Comparison of ENCODE assay signal across 26 cellular contexts in genomic region chr12:56242986-56243385, GRCh38. TPM values are rescaled to one million over a fixed set of nuclear protein-coding genes. Genes with fewer than 3 reads are reported as not detected.
DNase-seq lines count a peak whose midpoint lies in the region; ATAC-seq and TF ChIP-seq lines count a peak whose summit lies in the region.
"Had no signal": no experiment of that assay in that cellular context is flagged by ENCODE, and none has a peak within 500 bp of the region (broad histone marks: within the 10 kb centered on the region; RNA-seq: fewer than 3 reads in every experiment).

No MANE protein-coding gene starts in this region.

- no peaks in the 10 kb centered on the region for H3K4me1 Mint-ChIP-seq in activated T-helper 17 cell treated with anti-CD3 and anti-CD28 coated beads, Interleukin-2, amount 50 U/mL, for 72 hours
- H3K4me1 Mint-ChIP-seq: CD4-positive, alpha-beta memory T cell had no signal

- H3K27ac ChIP-seq in KMS-11: no peak overlapping the region
- no peak overlapping the region for H3K27ac ChIP-seq in mesenchymal stem cell (ENCODE audit: low read length, poor library complexity, severe bottlenecking)

- H3K9ac ChIP-seq in KMS-11: no peak overlapping the region
- H3K9ac ChIP-seq in mesenchymal stem cell (ENCODE audit: low read length): peak overlapping the region; percentile 40

- H3K4me3 ChIP-seq in KMS-11 (IDR thresholded peaks at IDR 0.05; ENCODE audit: insufficient read depth, low read depth, low read length): no peak overlapping the region
- no peak overlapping the region for H3K4me3 ChIP-seq in mesenchymal stem cell (ENCODE audit: insufficient read depth in 1 of 2, low read depth in 1 of 2, low read length in 2 of 2)
- H3K4me3 ChIP-seq: A549, HAP-1 had no signal

- H3K27ac Mint-ChIP-seq in activated T-helper 17 cell treated with anti-CD3 and anti-CD28 coated beads, Interleukin-2, amount 50 U/mL, for 72 hours: peak overlapping the region; percentile 38

- no peak overlapping the region for H3K23ac ChIP-seq in mesenchymal stem cell (ENCODE audit: low read length in 2 of 2)

- no peak overlapping the region for H3K4me3 Mint-ChIP-seq in activated T-helper 17 cell treated with anti-CD3 and anti-CD28 coated beads, Interleukin-2, amount 50 U/mL, for 72 hours
- H3K4me3 Mint-ChIP-seq: CD4-positive, alpha-beta memory T cell; HFFc6 had no signal

- peak overlapping the region; percentile 38; the same call in 1 of the 2 replicates for H3K4me2 ChIP-seq in KMS-11
- H3K4me2 ChIP-seq in mesenchymal stem cell (ENCODE audit: low read length, poor library complexity, severe bottlenecking): no peak overlapping the region
- H3K4me2 ChIP-seq: A549 had no signal

- H3K36me3 ChIP-seq in KMS-11 (ENCODE audit: insufficient read depth) (peaks cover 9% of the 10 kb centered on the region), mesenchymal stem cell (ENCODE audit: control insufficient read depth in 1 of 2, insufficient read depth in 2 of 2, low read depth in 1 of 2, low read length in 2 of 2) (peaks cover 88 to 92% of the 10 kb centered on the region in 2 experiments)

- H3K14ac ChIP-seq in mesenchymal stem cell (ENCODE audit: low read length in 2 of 2): no peak overlapping the region

- no peaks in the 10 kb centered on the region for H3K9me3 ChIP-seq in mesenchymal stem cell (ENCODE audit: control insufficient read depth, low read length)
- H3K9me3 ChIP-seq: A549, HAP-1 had no signal

- no peak for TF ChIP-seq CTCF in KMS-11 (conservative IDR thresholded peaks at IDR 0.05; ENCODE audit: low read depth, low read length)

- no peaks in the 10 kb centered on the region for H3K27me3 Mint-ChIP-seq in activated T-helper 17 cell treated with anti-CD3 and anti-CD28 coated beads, Interleukin-2, amount 50 U/mL, for 72 hours
- H3K27me3 Mint-ChIP-seq: CD4-positive, alpha-beta memory T cell had no signal

- ATAC-seq in activated T-helper 17 cell treated with anti-CD3 and anti-CD28 coated beads, Interleukin-2, amount 50 U/mL, for 72 hours (replicated peaks): no peak
- no peak for ATAC-seq in HG03159 (IDR thresholded peaks at IDR 0.05; ENCODE audit: unreplicated experiment)

- H4K20me1 ChIP-seq in KMS-11 (ENCODE audit: insufficient read depth): no peaks in the 10 kb centered on the region

- H4K91ac ChIP-seq in mesenchymal stem cell (ENCODE audit: low read length): no peak overlapping the region

- H2BK5ac ChIP-seq in mesenchymal stem cell (ENCODE audit: low read depth, low read length, poor library complexity, severe bottlenecking): no peak overlapping the region

- DNase-seq in mesenchymal stem cell: no peak
- DNase-seq in central memory CD4-positive, alpha-beta T cell: no peak
- DNase-seq: AML-193; C1 segment of cervical spinal cord; CD4-positive, alpha-beta memory T cell; COR-L47; DMS53; GOT3; HFFc6; KG1; NCI-H1092 treated with DMSO at 0.1 percent for 48 hours; NCI-H1436; NCI-H187; NCI-H2081 treated with DMSO at 0.1 percent for 48 hours; NCI-H2171; NCI-H226; NCI-H510A; NCI-H69; RPMI8226; SHP77 treated with DMSO at 0.1 percent for 48 hours had no signal

- H4K8ac ChIP-seq in mesenchymal stem cell (ENCODE audit: low read length): no peak overlapping the region

- no peak overlapping the region for H3K4ac ChIP-seq in mesenchymal stem cell (ENCODE audit: low read depth in 1 of 2, low read length in 2 of 2)

- H3K79me2 ChIP-seq in KMS-11 (ENCODE audit: insufficient read depth, low read depth): no peaks in the 10 kb centered on the region

- H3K27me3 ChIP-seq in KMS-11 (ENCODE audit: insufficient read depth, low read depth): no peaks in the 10 kb centered on the region
- no peaks in the 10 kb centered on the region for H3K27me3 ChIP-seq in mesenchymal stem cell (ENCODE audit: control insufficient read depth in 1 of 2, insufficient read depth in 1 of 2, low read length in 2 of 2)

- 96% methylated on average over 11 of the region's 13 CpGs for WGBS in mesenchymal stem cell

- H3K18ac ChIP-seq in mesenchymal stem cell (ENCODE audit: low read depth in 1 of 2, low read length in 2 of 2): peak overlapping the region in 1 of 2 experiments; percentile 55

- H3K4me1 ChIP-seq in KMS-11 (ENCODE audit: low read depth, poor library complexity, severe bottlenecking) (peaks cover 27% of the 10 kb centered on the region), mesenchymal stem cell (ENCODE audit: control insufficient read depth, insufficient read depth, low read depth, low read length) (peaks cover 12% of the 10 kb centered on the region)
- H3K4me1 ChIP-seq: HAP-1 had no signal

- no peak overlapping the region for H2BK15ac ChIP-seq in mesenchymal stem cell (ENCODE audit: low read depth, poor library complexity, severe bottlenecking)

- peaks cover 59% of the 10 kb centered on the region for H3K79me1 ChIP-seq in mesenchymal stem cell (replicated peaks; ENCODE audit: low read length, poor library complexity, severe bottlenecking)

- no peak overlapping the region for H2BK120ac ChIP-seq in mesenchymal stem cell (ENCODE audit: low read depth, low read length)

- H2AK5ac ChIP-seq in mesenchymal stem cell (ENCODE audit: low read length, severe bottlenecking): no peak overlapping the region

- H2AFZ ChIP-seq in KMS-11 (ENCODE audit: low read depth) (no peak overlapping the region), mesenchymal stem cell (ENCODE audit: low read depth, low read length) (no peak overlapping the region)

- peaks cover 71% of the 10 kb centered on the region for H3K36me3 Mint-ChIP-seq in activated T-helper 17 cell treated with anti-CD3 and anti-CD28 coated beads, Interleukin-2, amount 50 U/mL, for 72 hours (ENCODE audit: low read depth)

- no peaks in the 10 kb centered on the region for H3K9me3 Mint-ChIP-seq in activated T-helper 17 cell treated with anti-CD3 and anti-CD28 coated beads, Interleukin-2, amount 50 U/mL, for 72 hours
- H3K9me3 Mint-ChIP-seq: HFFc6 had no signal

- H2BK12ac ChIP-seq in mesenchymal stem cell (ENCODE audit: low read length in 2 of 2): no peak overlapping the region

RNA-seq across cellular contexts. Expression of gene SLC39A5, which starts 13.1 kb away (rescaled TPM):
- under 1 TPM in 1 of 2 donors, not detected in 1; 0.41 TPM for total RNA-seq in activated T-helper 17 cell treated with anti-CD3 and anti-CD28 coated beads, Interleukin-2, amount 50 U/mL, for 72 hours
- polyA plus RNA-seq in mesenchymal stem cell (2013, experiment 1 of 2): 0.10 TPM
- polyA plus RNA-seq in mesenchymal stem cell (2013, experiment 2 of 2): not detected
- total RNA-seq: G401 had no signal
- polyA plus RNA-seq: CD4-positive, alpha-beta memory T cell had no signal

RNA-seq across cellular contexts. Expression of gene ANKRD52, which starts 15.2 kb away (rescaled TPM):
- 10 to 100 TPM; 31.1 to 43.0 TPM for total RNA-seq in activated T-helper 17 cell treated with anti-CD3 and anti-CD28 coated beads, Interleukin-2, amount 50 U/mL, for 72 hours
- polyA plus RNA-seq in mesenchymal stem cell (2013, experiment 1 of 2): 26.4 TPM
- 25.2 TPM for polyA plus RNA-seq in mesenchymal stem cell (2013, experiment 2 of 2)

RNA-seq across cellular contexts. Expression of gene NABP2, which starts 18.8 kb away (rescaled TPM):
- 10 to 100 TPM; 61.0 to 96.6 TPM for total RNA-seq in activated T-helper 17 cell treated with anti-CD3 and anti-CD28 coated beads, Interleukin-2, amount 50 U/mL, for 72 hours
- polyA plus RNA-seq in mesenchymal stem cell (2013, experiment 1 of 2): 27.3 TPM
- polyA plus RNA-seq in mesenchymal stem cell (2013, experiment 2 of 2): 26.7 TPM

RNA-seq across cellular contexts. Expression of gene RNF41, which starts 21.3 kb away (rescaled TPM):
- total RNA-seq in activated T-helper 17 cell treated with anti-CD3 and anti-CD28 coated beads, Interleukin-2, amount 50 U/mL, for 72 hours: 10 to 100 TPM; 31.4 to 33.0 TPM
- 37.4 TPM for polyA plus RNA-seq in mesenchymal stem cell (2013, experiment 1 of 2)
- polyA plus RNA-seq in mesenchymal stem cell (2013, experiment 2 of 2): 37.4 TPM

RNA-seq across cellular contexts. Expression of gene COQ10A, which starts 23.8 kb away (rescaled TPM):
- 1 to 10 TPM; 5.3 to 9.7 TPM for total RNA-seq in activated T-helper 17 cell treated with anti-CD3 and anti-CD28 coated beads, Interleukin-2, amount 50 U/mL, for 72 hours
- 12.6 TPM for polyA plus RNA-seq in mesenchymal stem cell (2013, experiment 1 of 2)
- 11.5 TPM for polyA plus RNA-seq in mesenchymal stem cell (2013, experiment 2 of 2)
